Comparison of ENCODE assay signal across 17 cellular contexts in genomic region chr9:135526089-135526729, GRCh38. TPM values are rescaled to one million over a fixed set of nuclear protein-coding genes. Genes with fewer than 3 reads are reported as not detected.
DNase-seq lines count a peak whose midpoint lies in the region; ATAC-seq, FAIRE-seq and TF ChIP-seq lines count a peak whose summit lies in the region.
"Had no signal": no experiment of that assay in that cellular context is flagged by ENCODE, and none has a peak within 500 bp of the region (broad histone marks: within the 10 kb centered on the region; RNA-seq: fewer than 3 reads in every experiment).

No MANE protein-coding gene starts in this region.

- CTCF ChIA-PET in K562 (lab: Yijun Ruan, JAX; ENCODE audit: low intra/inter-chr PET ratio) = no interaction called here

- H3K9me3 ChIP-seq in K562 (replicated peaks; ENCODE audit: control insufficient read depth, insufficient read depth, low read depth, low read length) = no peaks in the 10 kb centered on the region
- H3K9me3 ChIP-seq: SJCRH30 had no signal

- BruUV-seq in K562 (replicated peaks; lab: Mats Ljungman, UMichigan) = no TSS peak

- H3K36me3 Mint-ChIP-seq in natural killer cell = no peaks in the 10 kb centered on the region
- no peaks in the 10 kb centered on the region for H3K36me3 Mint-ChIP-seq in natural killer cell treated with Interleukin-12 subunit alpha and Interleukin-12 subunit beta and Interleukin-15 and Interleukin-18, amount 100 ng/mL, for 72 hours
- H3K36me3 Mint-ChIP-seq: CD4-positive, CD25-positive, alpha-beta regulatory T cell had no signal

- intact Hi-C loops in natural killer cell (cut with micrococcal nuclease) (no loop called here), K562 (cut with micrococcal nuclease) (no loop called here)

- no peaks in the 10 kb centered on the region for H4K20me1 ChIP-seq in K562 (replicated peaks; ENCODE audit: control insufficient read depth, insufficient read depth, low read length)

- no peak for TF ChIP-seq EP300 in K562 (IDR thresholded peaks at IDR 0.05; ENCODE audit: low read length)

- no peaks in the 10 kb centered on the region for H3K9me3 Mint-ChIP-seq in natural killer cell
- no peaks in the 10 kb centered on the region for H3K9me3 Mint-ChIP-seq in natural killer cell treated with Interleukin-12 subunit alpha and Interleukin-12 subunit beta and Interleukin-15 and Interleukin-18, amount 100 ng/mL, for 72 hours

- H3K79me2 ChIP-seq in K562 (ENCODE audit: control insufficient read depth, insufficient read depth, low read length) = no peaks in the 10 kb centered on the region

- ATAC-seq in natural killer cell = no peak
- no peak for ATAC-seq in natural killer cell treated with Interleukin-12 subunit alpha and Interleukin-12 subunit beta and Interleukin-15 and Interleukin-18, amount 100 ng/mL, for 72 hours
- ATAC-seq in K562 = peak; percentile 73
- ATAC-seq in omental fat pad (ENCODE audit: low FRiP score) = no peak

- TF ChIP-seq RAD21 in K562 (CRISPR knock-in tag; conservative IDR thresholded peaks at IDR 0.05 in 1 of 2, IDR thresholded peaks at IDR 0.05 in 1 of 2) = no peak

- peaks cover 0 to 1% of the 10 kb centered on the region in 2 donors for H3K27me3 Mint-ChIP-seq in natural killer cell (ENCODE audit: low read depth in 2 of 2)
- peaks cover under 1 to 5% of the 10 kb centered on the region in 2 donors for H3K27me3 Mint-ChIP-seq in natural killer cell treated with Interleukin-12 subunit alpha and Interleukin-12 subunit beta and Interleukin-15 and Interleukin-18, amount 100 ng/mL, for 72 hours

- H3K4me2 ChIP-seq in K562 (ENCODE audit: insufficient read depth, low read length) = peak overlapping the region; percentile 46; the same call in 1 of the 2 replicates

- H2AFZ ChIP-seq in K562 (ENCODE audit: low read depth, low read length) = peak overlapping the region; percentile 54; the same call in 1 of the 2 replicates

- no peaks in the 10 kb centered on the region for H3K4me1 Mint-ChIP-seq in natural killer cell
- peaks cover 0 to 13% of the 10 kb centered on the region in 2 donors for H3K4me1 Mint-ChIP-seq in natural killer cell treated with Interleukin-12 subunit alpha and Interleukin-12 subunit beta and Interleukin-15 and Interleukin-18, amount 100 ng/mL, for 72 hours (ENCODE audit: low read depth in 2 of 2)
- H3K4me1 Mint-ChIP-seq: CD4-positive, CD25-positive, alpha-beta regulatory T cell had no signal

- H3K4me3 ChIP-seq in K562 = no peak overlapping the region
- H3K4me3 ChIP-seq: SJCRH30 had no signal

- peak overlapping the region in 1 of 2 experiments; percentile 60; a peak in 1 of 4 replicates for H3K9ac ChIP-seq in K562 (ENCODE audit: insufficient read depth in 1 of 2, low read depth in 2 of 2, low read length in 2 of 2)

- no peak overlapping the region for H3K27ac Mint-ChIP-seq in natural killer cell
- no peak overlapping the region for H3K27ac Mint-ChIP-seq in natural killer cell treated with Interleukin-12 subunit alpha and Interleukin-12 subunit beta and Interleukin-15 and Interleukin-18, amount 100 ng/mL, for 72 hours
- H3K27ac Mint-ChIP-seq: CD4-positive, CD25-positive, alpha-beta regulatory T cell had no signal

- POLR2A ChIA-PET in K562 (lab: Yijun Ruan, JAX) = no interaction called here

- no peaks in the 10 kb centered on the region for H3K9me1 ChIP-seq in K562 (ENCODE audit: control insufficient read depth, insufficient read depth, low read length)

- H3K27ac ChIP-seq in K562 (ENCODE audit: extremely low read depth, low read depth, low read length) = no peak overlapping the region
- H3K27ac ChIP-seq: SJCRH30 had no signal

- peaks cover 0 to 8% of the 10 kb centered on the region in 2 experiments; a peak in 2 of 5 replicates for H3K27me3 ChIP-seq in K562 (ENCODE audit: control insufficient read depth in 2 of 2, insufficient read depth in 2 of 2, low read length in 2 of 2)

- H3K4me1 ChIP-seq in K562 (replicated peaks in 1 of 2; ENCODE audit: control insufficient read depth in 2 of 2, insufficient read depth in 2 of 2, low read length in 2 of 2) = peaks cover 9 to 39% of the 10 kb centered on the region in 2 experiments; a peak in 3 of 5 replicates
- H3K4me1 ChIP-seq: SJCRH30 had no signal

- TF ChIP-seq CTCF in natural killer cell (IDR thresholded peaks at IDR 0.05) (no peak), K562 (IDR thresholded peaks at IDR 0.05 in 2 of 3, conservative IDR thresholded peaks at IDR 0.05 in 1 of 3; ENCODE audit: insufficient read depth in 2 of 3, low read depth in 1 of 3, low read length in 3 of 3) (no peak), omental fat pad (IDR thresholded peaks at IDR 0.05) (no peak)

- H3K36me3 ChIP-seq in K562 (ENCODE audit: control insufficient read depth, insufficient read depth, low read length) = no peaks in the 10 kb centered on the region
- H3K36me3 ChIP-seq: SJCRH30 had no signal

- in situ Hi-C loops in K562 (cut with MboI) = no loop called here

- DNase-seq in natural killer cell = peak; percentile 7
- DNase-seq in natural killer cell treated with Interleukin-12 subunit alpha and Interleukin-12 subunit beta and Interleukin-15 and Interleukin-18, amount 100 ng/mL, for 72 hours (ENCODE audit: low spot score) = no peak
- no peak for DNase-seq in K562 (ENCODE audit: extremely low read depth in 1 of 4, low spot score in 3 of 4)
- DNase-seq in omental fat pad (ENCODE audit: low spot score) = peak; percentile 12
- no peak for DNase-seq in nucleus accumbens (lab: John Stamatoyannopoulos, UW)
- no peak for DNase-seq in NCI-H1694 (lab: John Stamatoyannopoulos, UW)
- no peak for DNase-seq in OCI-M2 (lab: John Stamatoyannopoulos, UW; ENCODE audit: unreplicated experiment)
- DNase-seq: ACHN; CD4-positive, CD25-positive, alpha-beta regulatory T cell; GOT3; IMR-90; NCI-H2029; NCI-H524; RPMI8226; SJCRH30 had no signal

- no peak for FAIRE-seq in K562 (lab: Jason Lieb, UNC)
- FAIRE-seq: GM12891 had no signal

- no peak for TF ChIP-seq POLR2A in K562 (conservative IDR thresholded peaks at IDR 0.05)

- 28% methylated on average over 5 of the region's 11 CpGs for WGBS in K562 (ENCODE audit: insufficient coverage, low coverage, missing lambda C conversion rate)

- no peak overlapping the region for H3K4me3 Mint-ChIP-seq in natural killer cell
- no peak overlapping the region for H3K4me3 Mint-ChIP-seq in natural killer cell treated with Interleukin-12 subunit alpha and Interleukin-12 subunit beta and Interleukin-15 and Interleukin-18, amount 100 ng/mL, for 72 hours
- H3K4me3 Mint-ChIP-seq: CD4-positive, CD25-positive, alpha-beta regulatory T cell had no signal

RNA-seq across cellular contexts. Expression of gene LCN1, which starts 5.0 kb away (rescaled TPM):
- total RNA-seq in natural killer cell (not detected), K562 (2014; rRNA removed) (not detected in 2 replicates), K562 (2014; rRNA removed; fragmentation: Illumina TruSeq; extraction: Trizol) (not detected in 2 replicates), K562 (2015; rRNA removed; fragmentation: Illumina TruSeq; extraction: Trizol) (not detected in 2 replicates), K562 (2021) (not detected in 2 replicates), omental fat pad (not detected)
- not detected for total RNA-seq in natural killer cell treated with Interleukin-12 subunit alpha and Interleukin-12 subunit beta and Interleukin-15 and Interleukin-18, amount 100 ng/mL, for 72 hours
- total RNA-seq in K562 (2011; cell fraction: chromatin; rRNA removed; ENCODE audit: low replicate concordance) = not detected in 2 replicates
- total RNA-seq in K562 (2011; cell fraction: nucleolus; rRNA removed) = not detected in 2 replicates
- total RNA-seq in K562 (2011; cell fraction: nucleoplasm; rRNA removed) = not detected in 2 replicates
- polyA plus RNA-seq in K562 (2011; rRNA removed) (not detected in 2 replicates), K562 (2014; fragmentation: Illumina TruSeq; extraction: Trizol) (not detected in 2 replicates), K562 (2014; fragmentation: Nextera tagmentation; extraction: Ambion mirVana) (not detected), K562 (2014; rRNA removed) (not detected in 2 replicates)
- not detected in 2 replicates for polyA plus RNA-seq in K562 (2011; cell fraction: cytosol; rRNA removed)
- not detected in 2 replicates for polyA plus RNA-seq in K562 (2011; cell fraction: nucleus; rRNA removed)
- polyA plus RNA-seq in K562 (2012) = not detected in 2 replicates
- not detected in 2 replicates for polyA minus RNA-seq in K562 (2011; rRNA and poly(A)+ RNA removed)
- polyA minus RNA-seq in K562 (2011; cell fraction: cytosol; rRNA and poly(A)+ RNA removed) = not detected in 2 replicates
- polyA minus RNA-seq in K562 (2011; cell fraction: nucleus; rRNA and poly(A)+ RNA removed) = not detected in 2 replicates
- total RNA-seq: CD4-positive, CD25-positive, alpha-beta regulatory T cell; IMR-90; LHCN-M2; SJCRH30 had no signal
- polyA plus RNA-seq: CD4-positive, CD25-positive, alpha-beta regulatory T cell; IMR-90 had no signal

RNA-seq across cellular contexts. Expression of gene OBP2A, which starts 19.7 kb away (rescaled TPM):
- total RNA-seq in natural killer cell (not detected), K562 (2014; rRNA removed) (not detected in 2 replicates), K562 (2014; rRNA removed; fragmentation: Illumina TruSeq; extraction: Trizol) (not detected in 2 replicates), K562 (2015; rRNA removed; fragmentation: Illumina TruSeq; extraction: Trizol) (not detected in 2 replicates), K562 (2021) (not detected in 2 replicates), omental fat pad (not detected)
- total RNA-seq in natural killer cell treated with Interleukin-12 subunit alpha and Interleukin-12 subunit beta and Interleukin-15 and Interleukin-18, amount 100 ng/mL, for 72 hours = not detected
- total RNA-seq in K562 (2011; cell fraction: chromatin; rRNA removed; ENCODE audit: low replicate concordance) = not detected in 2 replicates
- total RNA-seq in K562 (2011; cell fraction: nucleolus; rRNA removed) = not detected in 2 replicates
- total RNA-seq in K562 (2011; cell fraction: nucleoplasm; rRNA removed) = not detected in 2 replicates
- polyA plus RNA-seq in K562 (2011; rRNA removed) (not detected in 2 replicates), K562 (2014; fragmentation: Illumina TruSeq; extraction: Trizol) (not detected in 2 replicates), K562 (2014; fragmentation: Nextera tagmentation; extraction: Ambion mirVana) (not detected), K562 (2014; rRNA removed) (not detected in 2 replicates)
- not detected in 2 replicates for polyA plus RNA-seq in K562 (2011; cell fraction: cytosol; rRNA removed)
- polyA plus RNA-seq in K562 (2011; cell fraction: nucleus; rRNA removed) = not detected in 2 replicates
- not detected in 2 replicates for polyA plus RNA-seq in K562 (2012)
- not detected in 2 replicates for polyA minus RNA-seq in K562 (2011; rRNA and poly(A)+ RNA removed)
- not detected in 2 replicates for polyA minus RNA-seq in K562 (2011; cell fraction: cytosol; rRNA and poly(A)+ RNA removed)
- polyA minus RNA-seq in K562 (2011; cell fraction: nucleus; rRNA and poly(A)+ RNA removed) = not detected in 2 replicates
- total RNA-seq: CD4-positive, CD25-positive, alpha-beta regulatory T cell; IMR-90; LHCN-M2; SJCRH30 had no signal
- polyA plus RNA-seq: CD4-positive, CD25-positive, alpha-beta regulatory T cell; IMR-90 had no signal

RNA-seq across cellular contexts. Expression of gene MRPS2, which starts 25.7 kb away (rescaled TPM):
- total RNA-seq in natural killer cell (10 to 100 TPM; 15.6 to 26.7 (median 24.7) TPM), K562 (2014; rRNA removed) (120 and 168 TPM in 2 replicates), K562 (2014; rRNA removed; fragmentation: Illumina TruSeq; extraction: Trizol) (27.3 and 39.7 TPM in 2 replicates), K562 (2015; rRNA removed; fragmentation: Illumina TruSeq; extraction: Trizol) (73.9 and 75.9 TPM in 2 replicates), K562 (2021) (106 and 110 TPM in 2 replicates), omental fat pad (10 to 100 TPM; 23.5 to 46.8 (median 34.9) TPM)
- total RNA-seq in natural killer cell treated with Interleukin-12 subunit alpha and Interleukin-12 subunit beta and Interleukin-15 and Interleukin-18, amount 100 ng/mL, for 72 hours = 10 to 100 TPM; 38.2 to 78.3 TPM
- total RNA-seq in K562 (2011; cell fraction: chromatin; rRNA removed; ENCODE audit: low replicate concordance) = 22.8 and 99.4 TPM in 2 replicates
- 83.4 and 87.4 TPM in 2 replicates for total RNA-seq in K562 (2011; cell fraction: nucleolus; rRNA removed)
- 44.5 and 53.2 TPM in 2 replicates for total RNA-seq in K562 (2011; cell fraction: nucleoplasm; rRNA removed)
- polyA plus RNA-seq in K562 (2011; rRNA removed) (81.3 and 135 TPM in 2 replicates), K562 (2014; fragmentation: Illumina TruSeq; extraction: Trizol) (167 and 221 TPM in 2 replicates), K562 (2014; fragmentation: Nextera tagmentation; extraction: Ambion mirVana) (10 to 100 TPM in 1 of 2 experiments, 1 to 10 TPM in 1; 8.0 to 10.9 TPM), K562 (2014; rRNA removed) (128 and 133 TPM in 2 replicates)
- 412 and 778 TPM in 2 replicates for polyA plus RNA-seq in K562 (2011; cell fraction: cytosol; rRNA removed)
- 169 and 254 TPM in 2 replicates for polyA plus RNA-seq in K562 (2011; cell fraction: nucleus; rRNA removed)
- 119 and 130 TPM in 2 replicates for polyA plus RNA-seq in K562 (2012)
- 77.8 and 115 TPM in 2 replicates for polyA minus RNA-seq in K562 (2011; rRNA and poly(A)+ RNA removed)
- 140 and 152 TPM in 2 replicates for polyA minus RNA-seq in K562 (2011; cell fraction: cytosol; rRNA and poly(A)+ RNA removed)
- 44.6 and 49.4 TPM in 2 replicates for polyA minus RNA-seq in K562 (2011; cell fraction: nucleus; rRNA and poly(A)+ RNA removed)

RNA-seq across cellular contexts. Expression of gene PAEP, which starts 35.3 kb away (rescaled TPM):
- total RNA-seq in natural killer cell = not detected
- not detected for total RNA-seq in natural killer cell treated with Interleukin-12 subunit alpha and Interleukin-12 subunit beta and Interleukin-15 and Interleukin-18, amount 100 ng/mL, for 72 hours
- 8.0 and 29.5 TPM in 2 replicates for total RNA-seq in K562 (2011; cell fraction: chromatin; rRNA removed; ENCODE audit: low replicate concordance)
- 9.2 and 26.2 TPM in 2 replicates for total RNA-seq in K562 (2011; cell fraction: nucleolus; rRNA removed)
- total RNA-seq in K562 (2011; cell fraction: nucleoplasm; rRNA removed) = 14.7 and 28.6 TPM in 2 replicates
- total RNA-seq in K562 (2014; rRNA removed) = 0.41 and 0.57 TPM in 2 replicates
- 0.44 TPM in 1 of 2 replicates, not detected in the other for total RNA-seq in K562 (2014; rRNA removed; fragmentation: Illumina TruSeq; extraction: Trizol)
- 0.53 and 0.58 TPM in 2 replicates for total RNA-seq in K562 (2015; rRNA removed; fragmentation: Illumina TruSeq; extraction: Trizol)
- total RNA-seq in K562 (2021) = 0.51 and 0.69 TPM in 2 replicates
- polyA plus RNA-seq in K562 (2011; rRNA removed) = 2.3 and 4.5 TPM in 2 replicates
- polyA plus RNA-seq in K562 (2011; cell fraction: cytosol; rRNA removed) = 2.4 and 9.4 TPM in 2 replicates
- 8.6 and 39.7 TPM in 2 replicates for polyA plus RNA-seq in K562 (2011; cell fraction: nucleus; rRNA removed)
- polyA plus RNA-seq in K562 (2012) = 4.6 and 26.7 TPM in 2 replicates
- polyA plus RNA-seq in K562 (2014; fragmentation: Illumina TruSeq; extraction: Trizol) = 0.78 and 1.0 TPM in 2 replicates
- polyA plus RNA-seq in K562 (2014; fragmentation: Nextera tagmentation; extraction: Ambion mirVana) = under 1 TPM; 0.22 to 0.30 TPM
- 0.70 and 0.90 TPM in 2 replicates for polyA plus RNA-seq in K562 (2014; rRNA removed)
- 0.57 and 1.9 TPM in 2 replicates for polyA minus RNA-seq in K562 (2011; rRNA and poly(A)+ RNA removed)
- 2.1 and 2.2 TPM in 2 replicates for polyA minus RNA-seq in K562 (2011; cell fraction: cytosol; rRNA and poly(A)+ RNA removed)
- polyA minus RNA-seq in K562 (2011; cell fraction: nucleus; rRNA and poly(A)+ RNA removed) = 3.4 TPM in 1 of 2 replicates, not detected in the other
- total RNA-seq in omental fat pad = not detected
- total RNA-seq: CD4-positive, CD25-positive, alpha-beta regulatory T cell; IMR-90; LHCN-M2; SJCRH30 had no signal
- polyA plus RNA-seq: CD4-positive, CD25-positive, alpha-beta regulatory T cell; IMR-90 had no signal

RNA-seq across cellular contexts. Expression of gene PPP1R26, which starts 46.6 kb away (rescaled TPM):
- 1 to 10 TPM; 3.2 to 5.3 (median 3.6) TPM for total RNA-seq in natural killer cell
- total RNA-seq in natural killer cell treated with Interleukin-12 subunit alpha and Interleukin-12 subunit beta and Interleukin-15 and Interleukin-18, amount 100 ng/mL, for 72 hours = 1 to 10 TPM; 3.7 to 7.7 TPM
- total RNA-seq in K562 (2011; cell fraction: chromatin; rRNA removed; ENCODE audit: low replicate concordance) = 19.1 and 41.6 TPM in 2 replicates
- 25.8 and 36.4 TPM in 2 replicates for total RNA-seq in K562 (2011; cell fraction: nucleolus; rRNA removed)
- total RNA-seq in K562 (2011; cell fraction: nucleoplasm; rRNA removed) = 20.5 and 21.5 TPM in 2 replicates
- total RNA-seq in K562 (2014; rRNA removed) = 25.1 and 29.6 TPM in 2 replicates
- 8.1 and 11.3 TPM in 2 replicates for total RNA-seq in K562 (2014; rRNA removed; fragmentation: Illumina TruSeq; extraction: Trizol)
- total RNA-seq in K562 (2015; rRNA removed; fragmentation: Illumina TruSeq; extraction: Trizol) = 18.2 and 19.4 TPM in 2 replicates
- 23.6 and 26.8 TPM in 2 replicates for total RNA-seq in K562 (2021)
- polyA plus RNA-seq in K562 (2011; rRNA removed) = 8.6 and 9.3 TPM in 2 replicates
- polyA plus RNA-seq in K562 (2011; cell fraction: cytosol; rRNA removed) = 9.9 and 15.5 TPM in 2 replicates
- polyA plus RNA-seq in K562 (2011; cell fraction: nucleus; rRNA removed) = 18.4 and 32.2 TPM in 2 replicates
- 19.0 and 28.0 TPM in 2 replicates for polyA plus RNA-seq in K562 (2012)
- 8.0 and 12.4 TPM in 2 replicates for polyA plus RNA-seq in K562 (2014; fragmentation: Illumina TruSeq; extraction: Trizol)
- under 1 TPM; 0.77 to 0.89 TPM for polyA plus RNA-seq in K562 (2014; fragmentation: Nextera tagmentation; extraction: Ambion mirVana)
- 15.0 and 15.6 TPM in 2 replicates for polyA plus RNA-seq in K562 (2014; rRNA removed)
- polyA minus RNA-seq in K562 (2011; rRNA and poly(A)+ RNA removed) = 10.1 and 23.5 TPM in 2 replicates
- 16.4 and 18.4 TPM in 2 replicates for polyA minus RNA-seq in K562 (2011; cell fraction: cytosol; rRNA and poly(A)+ RNA removed)
- polyA minus RNA-seq in K562 (2011; cell fraction: nucleus; rRNA and poly(A)+ RNA removed) = 7.4 and 8.1 TPM in 2 replicates
- total RNA-seq in omental fat pad = 10 to 100 TPM in 3 of 4 donors, 1 to 10 TPM in 1; 7.3 to 11.3 (median 10.9) TPM

Comparison
In these comparisons a context has a peak if more than half of its experiments do, and no peak if none do; other contexts are left out.
1. DNase-seq: peak in natural killer cell (single experiment) and omental fat pad (single experiment); none in natural killer cell treated with Interleukin-12 subunit alpha and Interleukin-12 subunit beta and Interleukin-15 and Interleukin-18, amount 100 ng/mL, for 72 hours (single experiment), K562 (0 of 4), nucleus accumbens (0 of 56), NCI-H1694 (single experiment) and OCI-M2 (single experiment).